ENCODE assay signal across 8 cellular contexts in the genomic region with DNA sequence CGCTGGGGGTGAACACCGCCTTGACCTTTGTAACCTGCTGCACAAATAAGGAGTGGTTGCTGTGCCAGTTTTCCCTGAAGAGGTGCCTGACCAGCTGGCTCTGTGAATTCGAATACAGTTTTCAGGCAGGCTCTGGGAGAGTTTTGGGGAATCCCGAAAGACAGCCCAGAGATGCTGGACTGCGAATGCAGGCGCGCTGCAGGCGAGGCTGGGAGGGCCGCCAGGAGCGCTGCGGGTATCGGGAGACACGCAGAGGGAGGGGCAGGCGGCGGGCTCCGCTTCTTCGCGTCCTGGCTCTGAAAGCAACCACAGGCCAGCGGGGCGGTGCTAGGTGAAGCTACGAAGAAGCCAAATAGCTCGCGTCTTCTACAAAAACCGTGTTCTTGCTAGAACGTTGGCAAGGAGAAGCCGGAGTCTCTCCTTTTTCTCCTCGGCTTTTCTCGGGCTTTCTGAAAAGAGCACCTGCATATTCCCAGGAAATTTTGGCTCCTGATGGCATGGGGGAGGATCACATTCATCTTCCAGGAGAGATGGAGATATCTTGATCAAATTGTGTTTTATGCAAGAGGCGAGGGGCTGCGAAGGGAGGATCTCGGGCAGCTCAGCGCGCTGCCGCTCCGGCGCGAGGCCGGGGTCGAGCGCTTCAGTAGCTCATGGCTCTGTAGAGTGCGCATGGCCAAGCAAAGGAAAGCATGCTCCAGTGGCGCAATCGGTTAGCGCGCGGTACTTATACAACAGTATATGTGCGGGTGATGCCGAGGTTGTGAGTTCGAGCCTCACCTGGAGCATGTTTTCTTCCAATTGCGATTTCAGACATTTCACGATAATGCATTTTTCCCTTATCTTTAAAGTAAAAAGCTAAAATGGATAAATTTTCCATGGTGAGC.
DNase-seq lines count a peak whose midpoint lies in the region; ATAC-seq and TF ChIP-seq lines count a peak whose summit lies in the region.

No MANE protein-coding gene starts in this region.

- ATAC-seq in WTC11 (peak; percentile 88), gastrocnemius medialis (no peak)

- CTCF ChIA-PET in WTC11 (lab: Charles Lee) = interaction anchor here (0.6 to 2.5 kb wide), 10 partner anchors 11 to 127 kb away, joined by 3 to 11 read pairs (median 4); no protein-coding TSS in a partner anchor

- DNase-seq in ELF-1 (ENCODE audit: low read depth, low spot score) (peak; percentile 91), WTC11 (ENCODE audit: low spot score) (peak; percentile 89), pons (ENCODE audit: low spot score) (peak; percentile 7), gastrocnemius medialis (no peak), uterus (no peak), germinal center (ENCODE audit: low spot score) (no peak)

- H3K9ac ChIP-seq in HUES6 (ENCODE audit: low read length) = peak overlapping the region; percentile 37

- intact Hi-C loops in gastrocnemius medialis (cut with DNase I; ENCODE audit: low total_unique reads) (no loop called here), uterus (cut with DNase I; ENCODE audit: low total_unique reads) (no loop called here)

- H3K4me3 ChIP-seq in HUES6 (ENCODE audit: low read depth, low read length) = peak overlapping the region; percentile 82
- peak overlapping the region; percentile 23 to 35 for H3K4me3 ChIP-seq in esophagus (ENCODE audit: low read depth in 1 of 2, low read length in 2 of 2)
- peak overlapping the region in 1 of 4 donors; percentile 13 for H3K4me3 ChIP-seq in gastrocnemius medialis
- peak overlapping the region in 1 of 2 donors; percentile 26 for H3K4me3 ChIP-seq in uterus

- H3K27me3 Mint-ChIP-seq in WTC11 (ENCODE audit: low read depth) = peaks cover 67% of the 10 kb centered on the region

- in situ Hi-C loops in gastrocnemius medialis (cut with MboI; ENCODE audit: low sequenced_read_pairs in 4 of 4) = no loop called here

- H3K27ac ChIP-seq in HUES6 (ENCODE audit: low read depth, low read length) (no peak overlapping the region), esophagus (ENCODE audit: low read depth in 2 of 2, low read length in 1 of 2) (no peak overlapping the region), gastrocnemius medialis (no peak overlapping the region), uterus (no peak overlapping the region)

- H3K4me1 Mint-ChIP-seq in WTC11 = peaks cover 6% of the 10 kb centered on the region

- 0 out of 2 replicates have a peak, but pooled peaks cover 3% of the 10 kb centered on the region for H3K36me3 Mint-ChIP-seq in WTC11

- H3K27me3 ChIP-seq in HUES6 (ENCODE audit: control insufficient read depth, insufficient read depth, low read length) (peaks cover 5% of the 10 kb centered on the region), esophagus (ENCODE audit: control insufficient read depth in 1 of 2, insufficient read depth in 2 of 2, low read length in 2 of 2) (peaks cover 0 to 16% of the 10 kb centered on the region in 2 donors), gastrocnemius medialis (peaks cover 21 to 28% (median 26%) of the 10 kb centered on the region in 3 donors), uterus (peaks cover 0 to 17% of the 10 kb centered on the region in 2 donors)

- POLR2A ChIA-PET in WTC11 (lab: Charles Lee) = interaction anchor here (0.6 kb wide), 2 partner anchors 91 to 131 kb away, joined by 3 to 6 read pairs; no protein-coding TSS in a partner anchor

- peaks cover 7% of the 10 kb centered on the region for H3K9me3 Mint-ChIP-seq in WTC11

- H3K9me3 ChIP-seq in HUES6 (ENCODE audit: control insufficient read depth, insufficient read depth, low read depth, low read length) (peaks cover 4% of the 10 kb centered on the region; the same call in 1 of the 2 replicates), esophagus (ENCODE audit: control insufficient read depth in 2 of 2, insufficient read depth in 1 of 2, low read depth in 1 of 2, low read length in 1 of 2) (no peaks in the 10 kb centered on the region), gastrocnemius medialis (no peaks in the 10 kb centered on the region), uterus (no peaks in the 10 kb centered on the region)

- no peak for TF ChIP-seq POLR2A in gastrocnemius medialis (IDR thresholded peaks at IDR 0.05)
- no peak for TF ChIP-seq POLR2A in uterus (IDR thresholded peaks at IDR 0.05)

- 0 out of 2 replicates have a peak, but pooled peaks cover 7% of the 10 kb centered on the region for H3K4me1 ChIP-seq in HUES6 (ENCODE audit: control insufficient read depth, insufficient read depth, low read length)
- peaks cover 0 to 3% of the 10 kb centered on the region in 2 donors for H3K4me1 ChIP-seq in esophagus (ENCODE audit: control insufficient read depth in 2 of 2, insufficient read depth in 2 of 2, low read length in 1 of 2)
- no peaks in the 10 kb centered on the region for H3K4me1 ChIP-seq in gastrocnemius medialis
- H3K4me1 ChIP-seq in uterus = no peaks in the 10 kb centered on the region

- TF ChIP-seq CTCF in WTC11 (IDR thresholded peaks at IDR 0.05) (no peak), gastrocnemius medialis (IDR thresholded peaks at IDR 0.05 in 4 of 5, conservative IDR thresholded peaks at IDR 0.05 in 1 of 5) (no peak), uterus (IDR thresholded peaks at IDR 0.05) (no peak)

- H3K27ac Mint-ChIP-seq in WTC11 = peak overlapping the region; percentile 96

- 4 to 5% methylated on average over 51 of the region's 51 CpGs for WGBS in esophagus, 2 donors

- H3K4me3 Mint-ChIP-seq in WTC11 = peak overlapping the region; percentile 98

- H3K36me3 ChIP-seq in HUES6 (ENCODE audit: control insufficient read depth, insufficient read depth, low read length) (no peaks in the 10 kb centered on the region), esophagus (ENCODE audit: control insufficient read depth in 2 of 2, insufficient read depth in 2 of 2, low read length in 1 of 2) (no peaks in the 10 kb centered on the region), gastrocnemius medialis (no peaks in the 10 kb centered on the region), uterus (no peaks in the 10 kb centered on the region)

TF ChIP-seq in WTC11, 78 proteins besides CTCF, POLR2A, EP300 and RAD21 (continues in another document):
- TF ChIP-seq TEAD1 (CRISPR knock-in tag; IDR thresholded peaks at IDR 0.05) (peak; percentile 38; the same call in 1 of the 2 replicates), IRF2 (CRISPR knock-in tag; IDR thresholded peaks at IDR 0.05; ENCODE audit: borderline replicate concordance, low read depth) (no peak), ZNF138 (CRISPR knock-in tag; conservative IDR thresholded peaks at IDR 0.05) (no peak), CREB1 (CRISPR knock-in tag; IDR thresholded peaks at IDR 0.05) (0 out of 2 replicates have a peak, but pooled peaks have one; percentile 27), EMX1 (CRISPR knock-in tag; IDR thresholded peaks at IDR 0.05) (no peak), FOXJ3 (CRISPR knock-in tag; IDR thresholded peaks at IDR 0.05; ENCODE audit: borderline replicate concordance) (no peak), PRRX2 (CRISPR knock-in tag; IDR thresholded peaks at IDR 0.05) (no peak), GRHL2 (CRISPR knock-in tag; IDR thresholded peaks at IDR 0.05; ENCODE audit: insufficient replicate concordance, severe bottlenecking) (no peak), SMAD4 (CRISPR knock-in tag; IDR thresholded peaks at IDR 0.05) (no peak)
- TF ChIP-seq, protein P1, sequence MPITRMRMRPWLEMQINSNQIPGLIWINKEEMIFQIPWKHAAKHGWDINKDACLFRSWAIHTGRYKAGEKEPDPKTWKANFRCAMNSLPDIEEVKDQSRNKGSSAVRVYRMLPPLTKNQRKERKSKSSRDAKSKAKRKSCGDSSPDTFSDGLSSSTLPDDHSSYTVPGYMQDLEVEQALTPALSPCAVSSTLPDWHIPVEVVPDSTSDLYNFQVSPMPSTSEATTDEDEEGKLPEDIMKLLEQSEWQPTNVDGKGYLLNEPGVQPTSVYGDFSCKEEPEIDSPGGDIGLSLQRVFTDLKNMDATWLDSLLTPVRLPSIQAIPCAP (CRISPR knock-in tag; IDR thresholded peaks at IDR 0.05) = peak; percentile 74; the same call in 1 of the 2 replicates
- TF ChIP-seq, protein P2, sequence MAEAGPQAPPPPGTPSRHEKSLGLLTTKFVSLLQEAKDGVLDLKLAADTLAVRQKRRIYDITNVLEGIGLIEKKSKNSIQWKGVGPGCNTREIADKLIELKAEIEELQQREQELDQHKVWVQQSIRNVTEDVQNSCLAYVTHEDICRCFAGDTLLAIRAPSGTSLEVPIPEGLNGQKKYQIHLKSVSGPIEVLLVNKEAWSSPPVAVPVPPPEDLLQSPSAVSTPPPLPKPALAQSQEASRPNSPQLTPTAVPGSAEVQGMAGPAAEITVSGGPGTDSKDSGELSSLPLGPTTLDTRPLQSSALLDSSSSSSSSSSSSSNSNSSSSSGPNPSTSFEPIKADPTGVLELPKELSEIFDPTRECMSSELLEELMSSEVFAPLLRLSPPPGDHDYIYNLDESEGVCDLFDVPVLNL (CRISPR knock-in tag; IDR thresholded peaks at IDR 0.05; ENCODE audit: borderline replicate concordance, low read depth) = no peak
- TF ChIP-seq, protein P3, sequence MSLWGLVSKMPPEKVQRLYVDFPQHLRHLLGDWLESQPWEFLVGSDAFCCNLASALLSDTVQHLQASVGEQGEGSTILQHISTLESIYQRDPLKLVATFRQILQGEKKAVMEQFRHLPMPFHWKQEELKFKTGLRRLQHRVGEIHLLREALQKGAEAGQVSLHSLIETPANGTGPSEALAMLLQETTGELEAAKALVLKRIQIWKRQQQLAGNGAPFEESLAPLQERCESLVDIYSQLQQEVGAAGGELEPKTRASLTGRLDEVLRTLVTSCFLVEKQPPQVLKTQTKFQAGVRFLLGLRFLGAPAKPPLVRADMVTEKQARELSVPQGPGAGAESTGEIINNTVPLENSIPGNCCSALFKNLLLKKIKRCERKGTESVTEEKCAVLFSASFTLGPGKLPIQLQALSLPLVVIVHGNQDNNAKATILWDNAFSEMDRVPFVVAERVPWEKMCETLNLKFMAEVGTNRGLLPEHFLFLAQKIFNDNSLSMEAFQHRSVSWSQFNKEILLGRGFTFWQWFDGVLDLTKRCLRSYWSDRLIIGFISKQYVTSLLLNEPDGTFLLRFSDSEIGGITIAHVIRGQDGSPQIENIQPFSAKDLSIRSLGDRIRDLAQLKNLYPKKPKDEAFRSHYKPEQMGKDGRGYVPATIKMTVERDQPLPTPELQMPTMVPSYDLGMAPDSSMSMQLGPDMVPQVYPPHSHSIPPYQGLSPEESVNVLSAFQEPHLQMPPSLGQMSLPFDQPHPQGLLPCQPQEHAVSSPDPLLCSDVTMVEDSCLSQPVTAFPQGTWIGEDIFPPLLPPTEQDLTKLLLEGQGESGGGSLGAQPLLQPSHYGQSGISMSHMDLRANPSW (CRISPR knock-in tag; conservative IDR thresholded peaks at IDR 0.05; ENCODE audit: low read depth) = no peak

Comparison
In these comparisons a context has a peak if more than half of its experiments do, and no peak if none do; other contexts are left out.
1. DNase-seq: peak in ELF-1 (single experiment), WTC11 (single experiment) and pons (single experiment); none in gastrocnemius medialis (0 of 2), uterus (0 of 2) and germinal center (single experiment).